Comparison of ENCODE assay signal across 1 cellular context in the genomic region with DNA sequence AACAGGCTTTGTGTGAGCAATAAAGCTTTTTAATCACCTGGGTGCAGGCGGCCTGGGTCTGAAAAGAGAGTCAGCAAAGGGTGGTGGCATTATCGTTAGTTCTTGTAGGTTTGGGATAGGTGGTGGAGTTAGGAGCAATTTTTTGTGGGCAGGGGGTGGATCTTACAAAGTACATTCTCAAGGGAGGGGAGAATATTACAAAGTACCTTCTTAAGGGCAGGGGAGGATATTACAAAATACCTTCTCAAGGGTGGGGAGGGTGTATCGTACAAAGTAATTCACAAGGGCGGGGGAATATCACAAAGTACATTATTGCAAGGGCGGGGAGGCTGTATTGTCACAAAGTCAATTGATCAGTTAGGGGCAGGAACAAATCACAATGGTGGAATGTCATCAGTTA. TPM values are rescaled to one million over a fixed set of nuclear protein-coding genes. Genes with fewer than 3 reads are reported as not detected.
"Had no signal": no experiment of that assay in that cellular context is flagged by ENCODE, and none has a peak within 500 bp of the region (broad histone marks: within the 10 kb centered on the region; RNA-seq: fewer than 3 reads in every experiment).

No MANE protein-coding gene starts in this region.

RNA-seq across cellular contexts. Expression of a gene that starts 21.9 kb away (rescaled TPM):
- total RNA-seq: GM12878 had no signal

RNA-seq across cellular contexts. Expression of a gene that starts 27.2 kb away (rescaled TPM):
- total RNA-seq: GM12878 had no signal
- polyA plus RNA-seq: GM12878 had no signal
